In the genomic region with DNA sequence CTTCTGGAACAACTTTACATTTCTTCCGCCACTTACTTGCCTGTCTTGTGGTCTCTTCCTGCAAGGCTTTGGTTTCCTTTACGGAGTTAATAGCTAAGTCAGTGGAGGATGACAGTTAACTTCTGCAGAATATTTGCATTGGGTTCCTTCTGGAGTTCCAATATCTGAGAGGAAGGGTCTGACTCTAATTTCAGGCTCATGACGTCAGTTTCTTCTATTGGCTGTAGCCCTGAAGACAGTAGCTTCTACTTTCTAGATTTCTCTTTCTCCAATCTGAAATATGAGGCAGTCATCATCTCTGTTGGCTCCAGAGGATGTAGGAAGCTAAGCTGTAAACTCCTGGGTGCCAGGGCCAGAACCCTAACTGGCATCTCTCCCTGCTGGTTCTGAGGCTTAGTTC, we compare ENCODE assay signal across 38 cellular contexts.
"Had no signal": no experiment of that assay in that cellular context is flagged by ENCODE, and none has a peak within 500 bp of the region (broad histone marks: within the 10 kb centered on the region; RNA-seq: fewer than 3 reads in every experiment).

No MANE protein-coding gene starts in this region.

- H3K36me3 Mint-ChIP-seq: activated CD8-positive, alpha-beta memory T cell treated with anti-CD3 and anti-CD28 coated beads, Interleukin-2, amount 10 ng/mL, durations not matched to agents 7 days and 5 days; activated naive CD4-positive, alpha-beta T cell treated with anti-CD3 and anti-CD28 coated beads, Interleukin-2, amount 50 U/mL, for 72 hours; activated naive CD8-positive, alpha-beta T cell treated with anti-CD3 and anti-CD28 coated beads for 36 hours; WTC11 had no signal

- H3K9me3 Mint-ChIP-seq: activated CD4-positive, alpha-beta memory T cell treated with anti-CD3 and anti-CD28 coated beads, Interleukin-2, amount 10 ng/mL, durations not matched to agents 7 days and 5 days; activated CD4-positive, alpha-beta T cell treated with anti-CD3 and anti-CD28 coated beads, Interleukin-2, amount 10 ng/mL, durations not matched to agents 7 days and 5 days; activated naive CD4-positive, alpha-beta T cell treated with anti-CD3 and anti-CD28 coated beads for 36 hours; activated naive CD4-positive, alpha-beta T cell treated with anti-CD3 and anti-CD28 coated beads, Interleukin-2, amount 50 U/mL, for 72 hours; activated naive CD8-positive, alpha-beta T cell treated with anti-CD3 and anti-CD28 coated beads for 36 hours; activated T-cell treated with anti-CD3 and anti-CD28 coated beads, Interleukin-2, amount 50 U/mL, for 24 hours; activated T-helper 2 cell treated with anti-CD3 and anti-CD28 coated beads, Interferon-gamma antibody, Interleukin-2, Interleukin-4, amounts not matched to agents 10 μg/mL and 5 μg/mL and 100 μg/mL, durations not matched to agents 14 hours and 24 hours and 36 hours; T-helper 1 cell treated with Interleukin-12 subunit alpha and Interleukin-12 subunit beta and Interleukin-4 antibody, amounts not matched to agents 30 μg/mL and 1 μg/mL, for 36 hours; T-helper 2 cell treated with Interferon-gamma antibody and Interleukin-4, amounts not matched to agents 5 μg/mL and 100 μg/mL, for 36 hours; WTC11 had no signal

- H3K27ac Mint-ChIP-seq: activated CD4-positive, alpha-beta memory T cell treated with anti-CD3 and anti-CD28 coated beads, Interleukin-2, amount 10 ng/mL, durations not matched to agents 7 days and 5 days; activated CD4-positive, alpha-beta T cell treated with anti-CD3 and anti-CD28 coated beads for 36 hours; activated CD4-positive, alpha-beta T cell treated with anti-CD3 and anti-CD28 coated beads, Interleukin-2, amount 10 ng/mL, durations not matched to agents 7 days and 5 days; activated CD8-positive, alpha-beta memory T cell treated with anti-CD3 and anti-CD28 coated beads, Interleukin-2, amount 10 ng/mL, durations not matched to agents 7 days and 5 days; activated CD8-positive, alpha-beta T cell treated with anti-CD3 and anti-CD28 coated beads, Interleukin-2, amount 10 ng/mL, durations not matched to agents 7 days and 5 days; activated naive CD4-positive, alpha-beta T cell treated with anti-CD3 and anti-CD28 coated beads for 36 hours; activated naive CD4-positive, alpha-beta T cell treated with anti-CD3 and anti-CD28 coated beads, Interleukin-2, amount 50 U/mL, for 72 hours; activated naive CD8-positive, alpha-beta T cell treated with anti-CD3 and anti-CD28 coated beads for 36 hours; activated T-cell treated with anti-CD3 and anti-CD28 coated beads, Interleukin-2, amount 50 U/mL, for 24 hours; activated T-helper 2 cell treated with anti-CD3 and anti-CD28 coated beads, Interferon-gamma antibody, Interleukin-2, Interleukin-4, amounts not matched to agents 10 μg/mL and 5 μg/mL and 100 μg/mL, durations not matched to agents 14 hours and 24 hours and 36 hours; T-helper 1 cell treated with Interleukin-12 subunit alpha and Interleukin-12 subunit beta and Interleukin-4 antibody, amounts not matched to agents 30 μg/mL and 1 μg/mL, for 36 hours; T-helper 2 cell treated with Interferon-gamma antibody and Interleukin-4, amounts not matched to agents 5 μg/mL and 100 μg/mL, for 36 hours; WTC11 had no signal

- ATAC-seq: activated CD4-positive, alpha-beta T cell treated with anti-CD3 and anti-CD28 coated beads for 36 hours; activated CD4-positive, CD25-positive, alpha-beta regulatory T cell treated with anti-CD3 and anti-CD28 coated beads, Interleukin-2, amount 50 U/mL, for 24 hours; activated CD8-positive, alpha-beta memory T cell treated with anti-CD3 and anti-CD28 coated beads, Interleukin-2, amount 10 ng/mL, durations not matched to agents 7 days and 5 days; activated CD8-positive, alpha-beta T cell treated with anti-CD3 and anti-CD28 coated beads, Interleukin-2, amount 10 ng/mL, durations not matched to agents 7 days and 5 days; activated naive CD4-positive, alpha-beta T cell treated with anti-CD3 and anti-CD28 coated beads, Interleukin-2, amount 50 U/mL, for 72 hours; body of pancreas; WTC11 had no signal

- DNase-seq: activated CD4-positive, alpha-beta memory T cell treated with anti-CD3 and anti-CD28 coated beads, Interleukin-2, amount 10 ng/mL, durations not matched to agents 7 days and 5 days; activated CD4-positive, alpha-beta T cell treated with anti-CD3 and anti-CD28 coated beads for 1 hour; activated CD4-positive, alpha-beta T cell treated with anti-CD3 and anti-CD28 coated beads for 36 hours; activated CD4-positive, alpha-beta T cell treated with anti-CD3 and anti-CD28 coated beads for 48 hours; activated CD4-positive, alpha-beta T cell treated with anti-CD3 and anti-CD28 coated beads, Interleukin-2, amount 10 ng/mL, durations not matched to agents 7 days and 5 days; activated CD4-positive, alpha-beta T cell treated with anti-CD3 and anti-CD28 coated beads, Interleukin-2, amount 50 U/mL, for 48 hours; activated CD4-positive, CD25-positive, alpha-beta regulatory T cell; activated CD8-positive, alpha-beta memory T cell treated with anti-CD3 and anti-CD28 coated beads for 24 hours; activated CD8-positive, alpha-beta memory T cell treated with anti-CD3 and anti-CD28 coated beads, Interleukin-2, amount 10 ng/mL, durations not matched to agents 7 days and 5 days; activated CD8-positive, alpha-beta memory T cell treated with anti-CD3 and anti-CD28 coated beads, Interleukin-2, amount 50 U/mL, for 48 hours; activated CD8-positive, alpha-beta T cell treated with anti-CD3 and anti-CD28 coated beads, Interleukin-2, amount 10 ng/mL, durations not matched to agents 7 days and 5 days; activated effector memory CD4-positive, alpha-beta T cell treated with Interleukin-2 at 50 U/mL for 16 hours; activated gamma-delta T cell treated with Interleukin-2 at 50 U/mL for 16 hours; activated naive CD4-positive, alpha-beta T cell; activated naive CD4-positive, alpha-beta T cell treated with anti-CD3 and anti-CD28 coated beads for 36 hours; activated naive CD4-positive, alpha-beta T cell treated with anti-CD3 and anti-CD28 coated beads, Interleukin-2, amount 50 U/mL, for 16 hours; activated naive CD8-positive, alpha-beta T cell treated with anti-CD3 and anti-CD28 coated beads for 36 hours; activated T-cell treated with anti-CD3 and anti-CD28 coated beads, Interleukin-2, amount 50 U/mL, for 24 hours; activated T-cell treated with anti-CD3 and anti-CD28 coated beads, Interleukin-2, amount 50 U/mL, for 48 hours; adrenal gland; amniotic stem cell; aorta; body of pancreas; brain microvascular endothelial cell; central memory CD4-positive, alpha-beta T cell; T-helper 2 cell; T-helper 9 cell; WERI-Rb-1 had no signal

- H3K27me3 Mint-ChIP-seq: activated CD4-positive, alpha-beta memory T cell treated with anti-CD3 and anti-CD28 coated beads, Interleukin-2, amount 10 ng/mL, durations not matched to agents 7 days and 5 days; activated CD4-positive, alpha-beta T cell treated with anti-CD3 and anti-CD28 coated beads, Interleukin-2, amount 10 ng/mL, durations not matched to agents 7 days and 5 days; activated CD8-positive, alpha-beta memory T cell treated with anti-CD3 and anti-CD28 coated beads, Interleukin-2, amount 10 ng/mL, durations not matched to agents 7 days and 5 days; activated naive CD8-positive, alpha-beta T cell treated with anti-CD3 and anti-CD28 coated beads for 36 hours had no signal

- H3K27me3 ChIP-seq: body of pancreas had no signal

- H3K36me3 ChIP-seq: adrenal gland, brain microvascular endothelial cell, breast epithelium, WERI-Rb-1 had no signal

- H3K27ac ChIP-seq: adrenal gland, body of pancreas, brain microvascular endothelial cell, breast epithelium, WERI-Rb-1 had no signal

- H3K4me1 Mint-ChIP-seq: activated CD4-positive, alpha-beta memory T cell treated with anti-CD3 and anti-CD28 coated beads, Interleukin-2, amount 10 ng/mL, durations not matched to agents 7 days and 5 days; activated CD4-positive, alpha-beta T cell treated with anti-CD3 and anti-CD28 coated beads for 36 hours; activated CD4-positive, alpha-beta T cell treated with anti-CD3 and anti-CD28 coated beads, Interleukin-2, amount 10 ng/mL, durations not matched to agents 7 days and 5 days; activated CD8-positive, alpha-beta memory T cell treated with anti-CD3 and anti-CD28 coated beads, Interleukin-2, amount 10 ng/mL, durations not matched to agents 7 days and 5 days; activated naive CD8-positive, alpha-beta T cell treated with anti-CD3 and anti-CD28 coated beads for 36 hours had no signal

- FAIRE-seq: astrocyte, colon, TTC549 had no signal

- H3K9me3 ChIP-seq: adrenal gland, body of pancreas, breast epithelium had no signal

- H3K4me1 ChIP-seq: adrenal gland, body of pancreas, breast epithelium had no signal

- H3K4me3 ChIP-seq: adrenal gland, body of pancreas, breast epithelium had no signal

- H3K4me3 Mint-ChIP-seq: activated CD4-positive, alpha-beta memory T cell treated with anti-CD3 and anti-CD28 coated beads, Interleukin-2, amount 10 ng/mL, durations not matched to agents 7 days and 5 days; activated CD4-positive, alpha-beta T cell treated with anti-CD3 and anti-CD28 coated beads for 36 hours; activated CD4-positive, alpha-beta T cell treated with anti-CD3 and anti-CD28 coated beads, Interleukin-2, amount 10 ng/mL, durations not matched to agents 7 days and 5 days; activated CD8-positive, alpha-beta memory T cell treated with anti-CD3 and anti-CD28 coated beads, Interleukin-2, amount 10 ng/mL, durations not matched to agents 7 days and 5 days; activated CD8-positive, alpha-beta T cell treated with anti-CD3 and anti-CD28 coated beads, Interleukin-2, amount 10 ng/mL, durations not matched to agents 7 days and 5 days; activated naive CD4-positive, alpha-beta T cell treated with anti-CD3 and anti-CD28 coated beads for 36 hours; activated naive CD8-positive, alpha-beta T cell treated with anti-CD3 and anti-CD28 coated beads for 36 hours; activated T-cell treated with anti-CD3 and anti-CD28 coated beads, Interleukin-2, amount 50 U/mL, for 24 hours; T-helper 1 cell treated with Interleukin-12 subunit alpha and Interleukin-12 subunit beta and Interleukin-4 antibody, amounts not matched to agents 30 μg/mL and 1 μg/mL, for 36 hours; T-helper 2 cell treated with Interferon-gamma antibody and Interleukin-4, amounts not matched to agents 5 μg/mL and 100 μg/mL, for 36 hours; WTC11 had no signal
